In genomic region chr1:204259782-204260181, GRCh38 we compare ENCODE assay signal across 19 cellular contexts. TPM values are rescaled to one million over a fixed set of nuclear protein-coding genes. Genes with fewer than 3 reads are reported as not detected.
A peak's percentile ranks its signal among the peaks of the same experiment; 100 is the strongest.
DNase-seq lines count a peak whose midpoint lies in the region; ATAC-seq and TF ChIP-seq lines count a peak whose summit lies in the region.
"Had no signal": no experiment of that assay in that cellular context is flagged by ENCODE, and none has a peak within 500 bp of the region (broad histone marks: within the 10 kb centered on the region; RNA-seq: fewer than 3 reads in every experiment).

No MANE protein-coding gene starts in this region.

- no peak for ATAC-seq in stimulated activated effector memory CD8-positive, alpha-beta T cell treated with anti-CD3 and anti-CD28 coated beads, Interleukin-12 subunit alpha, Interleukin-12 subunit beta, amount 100 ng/mL, for 72 hours
- ATAC-seq: GM23338 had no signal

- no peaks in the 10 kb centered on the region for H3K9me3 Mint-ChIP-seq in MCF 10A (ENCODE audit: unreplicated experiment)
- H3K9me3 Mint-ChIP-seq in endothelial cell (ENCODE audit: unreplicated experiment), result no peaks in the 10 kb centered on the region
- H3K9me3 Mint-ChIP-seq in neural crest cell, result no peaks in the 10 kb centered on the region
- H3K9me3 Mint-ChIP-seq in stimulated activated effector memory CD8-positive, alpha-beta T cell treated with anti-CD3 and anti-CD28 coated beads, Interleukin-12 subunit alpha, Interleukin-12 subunit beta, amount 100 ng/mL, for 72 hours, result no peaks in the 10 kb centered on the region
- no peaks in the 10 kb centered on the region for H3K9me3 Mint-ChIP-seq in activated naive CD8-positive, alpha-beta T cell treated with anti-CD3 and anti-CD28 coated beads for 36 hours
- no peaks in the 10 kb centered on the region for H3K9me3 Mint-ChIP-seq in CD8-positive, alpha-beta memory T cell
- H3K9me3 Mint-ChIP-seq: CD4-positive, alpha-beta memory T cell; GM23338 had no signal

- H3K27me3 Mint-ChIP-seq in MCF 10A (ENCODE audit: insufficient read depth, unreplicated experiment) (no peaks in the 10 kb centered on the region), endothelial cell (ENCODE audit: unreplicated experiment) (peaks cover 15% of the 10 kb centered on the region), neural crest cell (ENCODE audit: low read depth) (no peaks in the 10 kb centered on the region)
- no peaks in the 10 kb centered on the region for H3K27me3 Mint-ChIP-seq in activated naive CD8-positive, alpha-beta T cell treated with anti-CD3 and anti-CD28 coated beads for 36 hours
- H3K27me3 Mint-ChIP-seq in CD8-positive, alpha-beta memory T cell, result peaks cover 1 to 8% of the 10 kb centered on the region in 2 donors

- no peak for TF ChIP-seq CTCF in MCF 10A (IDR thresholded peaks at IDR 0.05; ENCODE audit: unreplicated experiment)
- TF ChIP-seq CTCF in breast epithelium (IDR thresholded peaks at IDR 0.05), result no peak
- no peak for TF ChIP-seq CTCF in endothelial cell (IDR thresholded peaks at IDR 0.05; ENCODE audit: unreplicated experiment)
- no peak for TF ChIP-seq CTCF in neural crest cell (conservative IDR thresholded peaks at IDR 0.05)

- DNase-seq in MCF 10A (ENCODE audit: unreplicated experiment) (no peak), breast epithelium (ENCODE audit: low spot score in 2 of 2) (no peak), endothelial cell (ENCODE audit: low spot score) (no peak), neural crest cell (ENCODE audit: low read depth, low spot score) (no peak), KG1 (lab: John Stamatoyannopoulos, UW) (no peak)
- no peak for DNase-seq in stimulated activated effector memory CD8-positive, alpha-beta T cell treated with anti-CD3 and anti-CD28 coated beads, Interleukin-12 subunit alpha, Interleukin-12 subunit beta, amount 100 ng/mL, for 72 hours (ENCODE audit: low spot score in 2 of 2)
- DNase-seq in activated naive CD8-positive, alpha-beta T cell treated with anti-CD3 and anti-CD28 coated beads for 36 hours, result no peak
- no peak for DNase-seq in CD8-positive, alpha-beta memory T cell
- DNase-seq: BE2C; CD4-positive, alpha-beta memory T cell; COR-L47; DMS153; DMS79 treated with DMSO at 0.1 percent for 48 hours; EL; H7 had no signal

- no peaks in the 10 kb centered on the region for H3K27me3 ChIP-seq in breast epithelium
- H3K27me3 ChIP-seq in CD8-positive, alpha-beta memory T cell (ENCODE audit: insufficient read depth, low read length, poor library complexity, severe bottlenecking), result no peaks in the 10 kb centered on the region
- H3K27me3 ChIP-seq: BE2C had no signal

- intact Hi-C loops in MCF 10A (cut with micrococcal nuclease) (loop anchor here (2.0 to 5.0 kb wide), 2 partner anchors 45 to 97 kb away; no protein-coding TSS in a partner anchor), breast epithelium (cut with DNase I; ENCODE audit: low total_unique reads) (no loop called here)

- H3K4me1 ChIP-seq in breast epithelium, result peaks cover 0 to 1% of the 10 kb centered on the region in 2 donors
- no peaks in the 10 kb centered on the region for H3K4me1 ChIP-seq in CD8-positive, alpha-beta memory T cell (ENCODE audit: insufficient read depth, low read length)

- no peaks in the 10 kb centered on the region for H3K36me3 ChIP-seq in breast epithelium
- H3K36me3 ChIP-seq in CD8-positive, alpha-beta memory T cell (ENCODE audit: insufficient read depth, low read length), result no peaks in the 10 kb centered on the region

- H3K4me1 Mint-ChIP-seq in MCF 10A (ENCODE audit: insufficient read depth, unreplicated experiment) (peaks cover 13% of the 10 kb centered on the region), endothelial cell (ENCODE audit: unreplicated experiment) (peaks cover 14% of the 10 kb centered on the region), neural crest cell (peaks cover 49% of the 10 kb centered on the region)
- H3K4me1 Mint-ChIP-seq in stimulated activated effector memory CD8-positive, alpha-beta T cell treated with anti-CD3 and anti-CD28 coated beads, Interleukin-12 subunit alpha, Interleukin-12 subunit beta, amount 100 ng/mL, for 72 hours, result no peaks in the 10 kb centered on the region
- H3K4me1 Mint-ChIP-seq in activated naive CD8-positive, alpha-beta T cell treated with anti-CD3 and anti-CD28 coated beads for 36 hours, result no peaks in the 10 kb centered on the region
- no peaks in the 10 kb centered on the region for H3K4me1 Mint-ChIP-seq in CD8-positive, alpha-beta memory T cell
- H3K4me1 Mint-ChIP-seq: CD4-positive, alpha-beta memory T cell had no signal

- no TSS peak for BruUV-seq in MCF 10A (replicated peaks; lab: Mats Ljungman, UMichigan)

- H3K4me3 Mint-ChIP-seq in MCF 10A (ENCODE audit: unreplicated experiment), result no peak overlapping the region
- no peak overlapping the region for H3K4me3 Mint-ChIP-seq in endothelial cell (ENCODE audit: unreplicated experiment)
- no peak overlapping the region for H3K4me3 Mint-ChIP-seq in neural crest cell
- H3K4me3 Mint-ChIP-seq in stimulated activated effector memory CD8-positive, alpha-beta T cell treated with anti-CD3 and anti-CD28 coated beads, Interleukin-12 subunit alpha, Interleukin-12 subunit beta, amount 100 ng/mL, for 72 hours, result no peak overlapping the region
- H3K4me3 Mint-ChIP-seq in activated naive CD8-positive, alpha-beta T cell treated with anti-CD3 and anti-CD28 coated beads for 36 hours, result no peak overlapping the region
- H3K4me3 Mint-ChIP-seq in CD8-positive, alpha-beta memory T cell, result no peak overlapping the region
- H3K4me3 Mint-ChIP-seq: CD4-positive, alpha-beta memory T cell; GM23338 had no signal

- H3K4me3 ChIP-seq in breast epithelium, result no peak overlapping the region
- no peak overlapping the region for H3K4me3 ChIP-seq in CD8-positive, alpha-beta memory T cell (ENCODE audit: low read length)
- H3K4me3 ChIP-seq: A549, GM23338 had no signal

- H3K9me3 ChIP-seq in breast epithelium, result no peaks in the 10 kb centered on the region
- H3K9me3 ChIP-seq in CD8-positive, alpha-beta memory T cell (ENCODE audit: low read length), result no peaks in the 10 kb centered on the region
- H3K9me3 ChIP-seq: A549, BE2C had no signal

- H3K27ac ChIP-seq in breast epithelium, result no peak overlapping the region
- no peak overlapping the region for H3K27ac ChIP-seq in CD8-positive, alpha-beta memory T cell (ENCODE audit: low read depth, low read length)
- H3K27ac ChIP-seq: A549, C4-2B had no signal

- POLR2A ChIA-PET in MCF 10A (lab: Yijun Ruan, JAX), result interaction anchor here (0.7 to 1.4 kb wide), 2 partner anchors 41 to 112 kb away, joined by 3 to 4 read pairs; no protein-coding TSS in a partner anchor
- POLR2A ChIA-PET in CD8-positive, alpha-beta memory T cell (lab: Charles Lee), result no interaction called here

- H3K36me3 Mint-ChIP-seq in MCF 10A (ENCODE audit: insufficient read depth, unreplicated experiment) (peaks cover 92% of the 10 kb centered on the region), endothelial cell (ENCODE audit: low read depth, unreplicated experiment) (peaks cover 3% of the 10 kb centered on the region), neural crest cell (ENCODE audit: low read depth) (no peaks in the 10 kb centered on the region)
- no peaks in the 10 kb centered on the region for H3K36me3 Mint-ChIP-seq in stimulated activated effector memory CD8-positive, alpha-beta T cell treated with anti-CD3 and anti-CD28 coated beads, Interleukin-12 subunit alpha, Interleukin-12 subunit beta, amount 100 ng/mL, for 72 hours
- no peaks in the 10 kb centered on the region for H3K36me3 Mint-ChIP-seq in activated naive CD8-positive, alpha-beta T cell treated with anti-CD3 and anti-CD28 coated beads for 36 hours
- no peaks in the 10 kb centered on the region for H3K36me3 Mint-ChIP-seq in CD8-positive, alpha-beta memory T cell
- H3K36me3 Mint-ChIP-seq: CD4-positive, alpha-beta memory T cell had no signal

- H3K27ac Mint-ChIP-seq in MCF 10A (ENCODE audit: low read depth, unreplicated experiment), result peak overlapping the region; percentile 8
- H3K27ac Mint-ChIP-seq in endothelial cell (ENCODE audit: unreplicated experiment), result peak overlapping the region; percentile 84
- peak overlapping the region; percentile 79 for H3K27ac Mint-ChIP-seq in neural crest cell (ENCODE audit: unreplicated experiment)
- peak overlapping the region; percentile 68 for H3K27ac Mint-ChIP-seq in stimulated activated effector memory CD8-positive, alpha-beta T cell treated with anti-CD3 and anti-CD28 coated beads, Interleukin-12 subunit alpha, Interleukin-12 subunit beta, amount 100 ng/mL, for 72 hours
- H3K27ac Mint-ChIP-seq in activated naive CD8-positive, alpha-beta T cell treated with anti-CD3 and anti-CD28 coated beads for 36 hours, result no peak overlapping the region
- H3K27ac Mint-ChIP-seq in CD8-positive, alpha-beta memory T cell, result peak overlapping the region in 1 of 8 donors; percentile 36
- H3K27ac Mint-ChIP-seq: CD4-positive, alpha-beta memory T cell; GM23338 had no signal

- no peak for TF ChIP-seq POLR2A in breast epithelium (IDR thresholded peaks at IDR 0.05)

- CTCF ChIA-PET in MCF 10A (lab: Yijun Ruan, JAX), result interaction anchor here (0.6 to 16.1 kb wide), 10 partner anchors 12 to 1079 kb away, joined by 3 to 289 read pairs (median 11); partner anchors contain the start of gene PLEKHA6
- CTCF ChIA-PET in CD8-positive, alpha-beta memory T cell (lab: Charles Lee), result interaction anchor here (1.0 kb wide), 1 partner anchor 103 kb away, joined by 4 read pairs; no protein-coding TSS in a partner anchor

RNA-seq across cellular contexts. Expression of gene GOLT1A, which starts 46.0 kb away (rescaled TPM):
- total RNA-seq in MCF 10A (2022) (11.5 and 12.7 TPM in 2 replicates), breast epithelium (1 to 10 TPM in 2 of 3 donors, not detected in 1; 3.4 to 4.6 TPM), endothelial cell (ENCODE audit: unreplicated experiment) (0.51 TPM), neural crest cell (not detected in 2 replicates)
- total RNA-seq in activated naive CD8-positive, alpha-beta T cell treated with anti-CD3 and anti-CD28 coated beads for 36 hours, result under 1 TPM in 1 of 2 experiments, not detected in 1; 0.33 TPM
- not detected for total RNA-seq in CD8-positive, alpha-beta memory T cell
- polyA plus RNA-seq in CD8-positive, alpha-beta memory T cell, result not detected
- polyA plus RNA-seq: AG04450 had no signal
